10 cellular contexts compared by ENCODE assay signal in the genomic region with DNA sequence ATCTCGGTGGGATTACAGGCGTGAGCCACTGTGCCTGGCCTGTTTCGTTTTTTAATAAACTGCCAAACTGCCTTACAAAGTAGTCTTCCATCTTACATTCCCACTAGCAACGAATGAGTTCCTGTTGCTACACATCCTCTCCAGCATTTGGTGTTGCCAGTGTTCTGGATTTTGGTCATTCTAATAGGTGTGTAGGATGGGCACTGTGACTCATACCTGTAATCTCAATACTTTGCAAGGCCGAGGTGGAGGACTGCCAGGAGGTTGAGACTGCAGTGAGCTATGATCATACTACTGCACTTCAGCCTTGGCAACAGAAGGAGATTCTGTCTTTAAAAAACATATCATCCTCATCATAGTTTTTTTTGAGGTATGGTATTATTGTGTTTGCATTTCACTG. TPM values are rescaled to one million over a fixed set of nuclear protein-coding genes. Genes with fewer than 3 reads are reported as not detected.
A peak's percentile ranks its signal among the peaks of the same experiment; 100 is the strongest.
DNase-seq lines count a peak whose midpoint lies in the region; ATAC-seq and TF ChIP-seq lines count a peak whose summit lies in the region.
"Had no signal": no experiment of that assay in that cellular context is flagged by ENCODE, and none has a peak within 500 bp of the region (broad histone marks: within the 10 kb centered on the region; RNA-seq: fewer than 3 reads in every experiment).

No MANE protein-coding gene starts in this region.

- H3K9ac ChIP-seq in Karpas-422 (ENCODE audit: low read length): no peak overlapping the region

- no peaks in the 10 kb centered on the region for H3K9me3 Mint-ChIP-seq in natural killer cell
- H3K9me3 Mint-ChIP-seq: nephron had no signal

- no peaks in the 10 kb centered on the region for H3K27me3 Mint-ChIP-seq in natural killer cell (ENCODE audit: low read depth in 2 of 2)

- no peaks in the 10 kb centered on the region for H3K79me2 ChIP-seq in Karpas-422 (ENCODE audit: low read length)

- H3K4me3 Mint-ChIP-seq in natural killer cell: no peak overlapping the region
- H3K4me3 Mint-ChIP-seq: nephron had no signal

- no peak overlapping the region for H3K4me3 ChIP-seq in Karpas-422 (ENCODE audit: low read length)
- H3K4me3 ChIP-seq: cardiac muscle cell had no signal

- H2AFZ ChIP-seq in Karpas-422 (ENCODE audit: low read length): no peak overlapping the region

- TF ChIP-seq CTCF in natural killer cell (IDR thresholded peaks at IDR 0.05): no peak

- H3K9me3 ChIP-seq in Karpas-422 (ENCODE audit: low read length): no peaks in the 10 kb centered on the region

- H4K20me1 ChIP-seq in Karpas-422 (ENCODE audit: insufficient read depth, low read depth, low read length): no peaks in the 10 kb centered on the region

- intact Hi-C loops in natural killer cell (cut with micrococcal nuclease): no loop called here

- peaks cover 0 to 4% of the 10 kb centered on the region in 2 donors for H3K4me1 Mint-ChIP-seq in natural killer cell

- no peak overlapping the region for H3K27ac ChIP-seq in Karpas-422 (ENCODE audit: low read length)
- H3K27ac ChIP-seq: cardiac muscle cell had no signal

- H3K4me1 ChIP-seq in Karpas-422 (ENCODE audit: low read length): no peaks in the 10 kb centered on the region

- no peaks in the 10 kb centered on the region for H3K36me3 ChIP-seq in Karpas-422 (ENCODE audit: insufficient read depth, low read length)
- H3K36me3 ChIP-seq: cardiac muscle cell had no signal

- no peak overlapping the region for H3K4me2 ChIP-seq in Karpas-422 (ENCODE audit: low read depth, low read length, poor library complexity, severe bottlenecking)

- DNase-seq in Daoy (ENCODE audit: low read depth) (peak; percentile 55), NCI-H2196 treated with DMSO at 0.1 percent for 48 hours (lab: John Stamatoyannopoulos, UW; ENCODE audit: unreplicated experiment) (peak; percentile 31), islet precursor cell (peak; percentile 62), Karpas-422 (no peak), natural killer cell (no peak), DMS 273 treated with DMSO at 0.1 percent for 48 hours (lab: John Stamatoyannopoulos, UW) (no peak)
- DNase-seq in effector CD8-positive, alpha-beta T cell (lab: John Stamatoyannopoulos, UW): no peak

- no peaks in the 10 kb centered on the region for H3K27me3 ChIP-seq in Karpas-422 (ENCODE audit: low read length)
- H3K27me3 ChIP-seq: cardiac muscle cell had no signal

- no peak overlapping the region for H3K27ac Mint-ChIP-seq in natural killer cell
- H3K27ac Mint-ChIP-seq: nephron had no signal

- peak; percentile 64 for ATAC-seq in GM21360 (IDR thresholded peaks at IDR 0.05; ENCODE audit: unreplicated experiment)
- no peak for ATAC-seq in natural killer cell

- H3K36me3 Mint-ChIP-seq in natural killer cell: no peaks in the 10 kb centered on the region

- no peaks in the 10 kb centered on the region for H3K9me2 ChIP-seq in Karpas-422 (replicated peaks; ENCODE audit: insufficient read depth, low read length)

RNA-seq across cellular contexts. Expression of a gene that starts 21.4 kb away (rescaled TPM):
- total RNA-seq in Daoy (2014; rRNA removed; shearing (Covaris generic)): 12.2 and 24.4 TPM in 2 replicates
- total RNA-seq in Karpas-422 (2014; rRNA removed; shearing (Covaris generic); ENCODE audit: low replicate concordance): 14.1 and 33.7 TPM in 2 replicates
- total RNA-seq in natural killer cell: 10 to 100 TPM; 23.9 to 34.4 (median 33.4) TPM

Comparison
In these comparisons a context has a peak if more than half of its experiments do, and no peak if none do; other contexts are left out.
1. DNase-seq: peak in Daoy (single experiment), NCI-H2196 treated with DMSO at 0.1 percent for 48 hours (single experiment) and islet precursor cell (single experiment); none in effector CD8-positive, alpha-beta T cell (single experiment), Karpas-422 (single experiment), natural killer cell (single experiment) and DMS 273 treated with DMSO at 0.1 percent for 48 hours (single experiment).